In genomic region chr9:71716138-71716909, GRCh38 we compare ENCODE assay signal across 11 cellular contexts. TPM values are rescaled to one million over a fixed set of nuclear protein-coding genes. Genes with fewer than 3 reads are reported as not detected.
DNase-seq lines count a peak whose midpoint lies in the region; ATAC-seq, FAIRE-seq and TF ChIP-seq lines count a peak whose summit lies in the region.
"Had no signal": no experiment of that assay in that cellular context is flagged by ENCODE, and none has a peak within 500 bp of the region (broad histone marks: within the 10 kb centered on the region; RNA-seq: fewer than 3 reads in every experiment).

No MANE protein-coding gene starts in this region.

- H3K4me1 ChIP-seq in GM12878 (ENCODE audit: control insufficient read depth, insufficient read depth, low read length): no peaks in the 10 kb centered on the region
- H3K4me1 ChIP-seq in HepG2 (ENCODE audit: insufficient read depth, low read length): peaks cover 11% of the 10 kb centered on the region; the same call in 1 of the 2 replicates
- H3K4me1 ChIP-seq in aorta (ENCODE audit: control insufficient read depth in 1 of 2, insufficient read depth in 2 of 2, low read length in 2 of 2): no peaks in the 10 kb centered on the region

- intact Hi-C loops in GM12878 (cut with micrococcal nuclease; ENCODE audit: unreplicated experiment) (loop anchor here (2.0 kb wide), 1 partner anchor 112 kb away; no protein-coding TSS in a partner anchor), HepG2 (cut with micrococcal nuclease; ENCODE audit: unreplicated experiment) (loop anchor here (1.0 kb wide), 1 partner anchor 50 kb away; no protein-coding TSS in a partner anchor), aorta (cut with DNase I) (no loop called here)

- ATAC-seq in GM12878 (no peak), HepG2 (no peak), aorta (ENCODE audit: low FRiP score) (no peak)
- ATAC-seq: right cardiac atrium; stimulated activated naive CD8-positive, alpha-beta T cell treated with anti-CD3 and anti-CD28 coated beads, Interleukin-15, amount 100 ng/mL, for 72 hours had no signal

- H3K27me3 ChIP-seq in GM12878 (replicated peaks in 1 of 2; ENCODE audit: control insufficient read depth in 2 of 2, insufficient read depth in 2 of 2, low read length in 1 of 2): no peaks in the 10 kb centered on the region
- no peaks in the 10 kb centered on the region for H3K27me3 ChIP-seq in HepG2 (ENCODE audit: control insufficient read depth in 1 of 2, insufficient read depth in 2 of 2, low read length in 2 of 2)
- H3K27me3 ChIP-seq in aorta (ENCODE audit: control insufficient read depth in 1 of 2, insufficient read depth in 2 of 2, low read length in 1 of 2): no peaks in the 10 kb centered on the region

- BruUV-seq in GM12878 (replicated peaks; lab: Mats Ljungman, UMichigan) (no TSS peak), HepG2 (replicated peaks; lab: Mats Ljungman, UMichigan) (no TSS peak)

- FAIRE-seq in GM12878 (lab: Jason Lieb, UNC): no peak
- FAIRE-seq in HepG2 (lab: Jason Lieb, UNC): no peak

- RAD21 ChIA-PET in GM12878 (lab: Charles Lee; ENCODE audit: unreplicated experiment): interaction anchor here (0.7 to 2.3 kb wide), 3 partner anchors 35 to 111 kb away, joined by 3 to 7 read pairs (median 6); no protein-coding TSS in a partner anchor

- H3K79me2 ChIP-seq in GM12878 (ENCODE audit: control insufficient read depth, insufficient read depth, low read length): no peaks in the 10 kb centered on the region
- H3K79me2 ChIP-seq in HepG2 (ENCODE audit: insufficient read depth, low read length): no peaks in the 10 kb centered on the region

- peak; percentile 56 for TF ChIP-seq CTCF in AG10803 (conservative IDR thresholded peaks at IDR 0.05; ENCODE audit: low read length)
- TF ChIP-seq CTCF in GM12878 (IDR thresholded peaks at IDR 0.05 in 2 of 3, conservative IDR thresholded peaks at IDR 0.05 in 1 of 3; ENCODE audit: control insufficient read depth in 2 of 3, extremely low read depth in 1 of 3, insufficient read depth in 1 of 3, low read depth in 3 of 3, low read length in 3 of 3): peak in 2 of 3 experiments; percentile 17 to 25; a peak in 3 of 6 replicates
- no peak for TF ChIP-seq CTCF in HepG2 (CRISPR knock-in tag; IDR thresholded peaks at IDR 0.05)

- TF ChIP-seq POLR2A in GM12878 (IDR thresholded peaks at IDR 0.05; ENCODE audit: low read depth, low read length): no peak
- no peak for TF ChIP-seq POLR2A in HepG2 (IDR thresholded peaks at IDR 0.05; ENCODE audit: insufficient read depth in 1 of 2, low read depth in 2 of 2, low read length in 2 of 2)

- TF ChIP-seq EP300 in GM12878 (IDR thresholded peaks at IDR 0.05; ENCODE audit: borderline replicate concordance in 1 of 2, control insufficient read depth in 1 of 2, low read depth in 2 of 2, low read length in 2 of 2) (no peak), HepG2 (IDR thresholded peaks at IDR 0.05; ENCODE audit: low read depth in 2 of 2, low read length in 2 of 2) (no peak), HepG2 (CRISPR knock-in tag; IDR thresholded peaks at IDR 0.05; ENCODE audit: borderline replicate concordance) (no peak)

- H3K27ac ChIP-seq in GM12878 (ENCODE audit: control insufficient read depth, insufficient read depth): no peak overlapping the region
- H3K27ac ChIP-seq in HepG2 (ENCODE audit: extremely low read length, insufficient read depth, low read length): no peak overlapping the region
- H3K27ac ChIP-seq in aorta (ENCODE audit: low read depth in 1 of 2, low read length in 2 of 2): no peak overlapping the region
- H3K27ac ChIP-seq: SK-N-MC had no signal

- CTCF ChIA-PET in GM12878 (lab: Yijun Ruan, JAX): interaction anchor here (0.6 to 2.6 kb wide), 10 partner anchors 12 to 431 kb away, joined by 3 to 14 read pairs (median 4); no protein-coding TSS in a partner anchor
- CTCF ChIA-PET in HepG2 (lab: Yijun Ruan, JAX; ENCODE audit: low intra/inter-chr PET ratio, low total read pairs): interaction anchor here (2.1 kb wide), 1 partner anchor 112 kb away, joined by 9 read pairs; no protein-coding TSS in a partner anchor

- SMC1A ChIA-PET in GM12878 (lab: Charles Lee; ENCODE audit: uncharacterized antibody, unreplicated experiment): interaction anchor here (0.7 to 2.0 kb wide), 11 partner anchors 9 to 1057 kb away, joined by 3 to 9 read pairs (median 4); no protein-coding TSS in a partner anchor

- 65% methylated on average over 2 of the region's 2 CpGs for WGBS in GM12878 (ENCODE audit: insufficient coverage, insufficient replicate concordance, low lambda C conversion rate, missing lambda C conversion rate)
- 89% methylated on average over 2 of the region's 2 CpGs for WGBS in HepG2 (ENCODE audit: low lambda C conversion rate)
- 93 to 98% methylated on average over 2 of the region's 2 CpGs for WGBS in aorta, 2 donors

- POLR2A ChIA-PET in GM12878 (lab: Charles Lee): interaction anchor here (0.6 kb wide), 1 partner anchor 31 kb away, joined by 4 read pairs; no protein-coding TSS in a partner anchor
- POLR2A ChIA-PET in HepG2 (lab: Yijun Ruan, JAX): interaction anchor here (1.2 kb wide), 1 partner anchor 50 kb away, joined by 3 read pairs; no protein-coding TSS in a partner anchor

- H3K36me3 ChIP-seq in GM12878 (ENCODE audit: control insufficient read depth in 2 of 2, insufficient read depth in 2 of 2, low read length in 1 of 2): no peaks in the 10 kb centered on the region
- peaks cover 27 to 70% of the 10 kb centered on the region in 2 experiments for H3K36me3 ChIP-seq in HepG2 (replicated peaks in 1 of 2; ENCODE audit: control insufficient read depth in 1 of 2, insufficient read depth in 2 of 2, low read length in 2 of 2)
- H3K36me3 ChIP-seq in aorta (ENCODE audit: control insufficient read depth in 1 of 2, insufficient read depth in 2 of 2, low read length in 1 of 2): peaks cover 0 to 8% of the 10 kb centered on the region in 2 donors

- in situ Hi-C loops in GM12878 (cut with MboI): no loop called here
- in situ Hi-C loops in HepG2 (cut with HindIII; ENCODE audit: extremely low pct_ligation_motif_present, low pct_unique_long_range_greater_than_20kb): no loop called here

- no peak overlapping the region for H2AFZ ChIP-seq in GM12878 (ENCODE audit: control insufficient read depth, low read depth, low read length)
- H2AFZ ChIP-seq in HepG2 (ENCODE audit: low read length): no peak overlapping the region

- H3K4me2 ChIP-seq in GM12878 (ENCODE audit: control insufficient read depth, insufficient read depth) (no peak overlapping the region), HepG2 (ENCODE audit: low read depth, low read length) (no peak overlapping the region)

- DNase-seq in AG10803 (ENCODE audit: low read depth) (peak; percentile 12), HT1080 (ENCODE audit: low read depth) (peak; percentile 13), GM12878 (ENCODE audit: low read depth, low spot score) (no peak), HepG2 (ENCODE audit: low spot score) (no peak), aorta (no peak), hippocampal formation (lab: John Stamatoyannopoulos, UW) (no peak), NCI-H748 treated with DMSO at 0.1 percent for 48 hours (lab: John Stamatoyannopoulos, UW) (no peak), amygdala (lab: John Stamatoyannopoulos, UW) (no peak)
- DNase-seq: right cardiac atrium; stimulated activated naive CD8-positive, alpha-beta T cell treated with anti-CD3 and anti-CD28 coated beads, Interleukin-15, amount 100 ng/mL, for 72 hours had no signal

- TF ChIP-seq RAD21 in GM12878 (IDR thresholded peaks at IDR 0.05; ENCODE audit: insufficient read depth, low read depth, low read length): no peak
- TF ChIP-seq RAD21 in HepG2 (CRISPR knock-in tag; IDR thresholded peaks at IDR 0.05): no peak

- H3K4me3 ChIP-seq in AG10803 (ENCODE audit: low read length) (no peak overlapping the region), GM12878 (no peak overlapping the region), HepG2 (replicated peaks in 1 of 3; ENCODE audit: insufficient read depth in 1 of 3, low read depth in 2 of 3, low read length in 3 of 3) (no peak overlapping the region), aorta (ENCODE audit: low read length in 2 of 2) (no peak overlapping the region)
- H3K4me3 ChIP-seq: SK-N-MC had no signal

- no peak overlapping the region for H3K9ac ChIP-seq in GM12878 (ENCODE audit: control insufficient read depth, insufficient read depth, low read length)
- H3K9ac ChIP-seq in HepG2 (ENCODE audit: insufficient read depth, low read depth, low read length): no peak overlapping the region

- H3K9me3 ChIP-seq in GM12878 (replicated peaks; ENCODE audit: control insufficient read depth, insufficient read depth, low read length): no peaks in the 10 kb centered on the region
- no peaks in the 10 kb centered on the region for H3K9me3 ChIP-seq in HepG2 (ENCODE audit: low read length)
- no peaks in the 10 kb centered on the region for H3K9me3 ChIP-seq in aorta (ENCODE audit: control insufficient read depth, low read length)

- H4K20me1 ChIP-seq in GM12878 (ENCODE audit: control insufficient read depth, insufficient read depth): no peaks in the 10 kb centered on the region
- no peaks in the 10 kb centered on the region for H4K20me1 ChIP-seq in HepG2 (ENCODE audit: insufficient read depth, low read length)

RNA-seq across cellular contexts. Expression of gene CEMIP2, which starts 52.0 kb away (rescaled TPM):
- total RNA-seq in HT1080 (2014; rRNA removed; shearing (Covaris generic)): 14.6 and 15.2 TPM in 2 replicates
- polyA plus RNA-seq in HT1080 (2015; cell fraction: cytosol; rRNA removed): 18.3 and 21.9 TPM in 2 replicates
- 44.3 and 46.6 TPM in 2 replicates for polyA plus RNA-seq in HT1080 (2015; cell fraction: nucleus; rRNA removed)
- total RNA-seq in GM12878 (2013; cell fraction: nucleolus; rRNA removed): 1.4 and 5.1 TPM in 2 replicates
- total RNA-seq in GM12878 (2014; rRNA removed): 1.5 and 2.5 TPM in 2 replicates
- total RNA-seq in GM12878 (2014; rRNA removed; fragmentation: Illumina TruSeq; extraction: Trizol): 1.3 and 1.6 TPM in 2 replicates
- 1.2 and 1.7 TPM in 2 replicates for total RNA-seq in GM12878 (2021)
- polyA plus RNA-seq in GM12878 (2011; ENCODE audit: low read depth): 5.9 TPM
- 16.5 and 19.2 TPM in 2 replicates for polyA plus RNA-seq in GM12878 (2011; rRNA removed)
- polyA plus RNA-seq in GM12878 (2011; cell fraction: cytosol; rRNA removed): 17.3 and 21.8 TPM in 2 replicates
- 14.5 and 18.8 TPM in 2 replicates for polyA plus RNA-seq in GM12878 (2011; cell fraction: nucleus; rRNA removed)
- 0.60 and 0.81 TPM in 2 replicates for polyA plus RNA-seq in GM12878 (2012)
- 1.8 and 5.6 TPM in 2 replicates for polyA plus RNA-seq in GM12878 (2014; fragmentation: Illumina TruSeq; extraction: Trizol)
- polyA plus RNA-seq in GM12878 (2014; fragmentation: Nextera tagmentation; extraction: Ambion mirVana): under 1 TPM; 0.50 to 0.79 TPM
- polyA plus RNA-seq in GM12878 (2014; rRNA removed): 1.1 and 1.2 TPM in 2 replicates
- under 1 TPM; 0.67 to 0.91 TPM for polyA plus RNA-seq in GM12878 (2016; fragmentation: Nextera tagmentation; extraction: Ambion mirVana)
- 38.2 and 48.4 TPM in 2 replicates for polyA minus RNA-seq in GM12878 (2011; rRNA and poly(A)+ RNA removed)
- 11.5 and 14.8 TPM in 2 replicates for polyA minus RNA-seq in GM12878 (2011; cell fraction: cytosol; rRNA and poly(A)+ RNA removed)
- 26.2 and 34.8 TPM in 2 replicates for polyA minus RNA-seq in GM12878 (2011; cell fraction: nucleus; rRNA and poly(A)+ RNA removed)
- total RNA-seq in HepG2 (2016; rRNA removed; fragmentation: Illumina TruSeq; extraction: Trizol): 52.7 and 94.3 TPM in 2 replicates
- total RNA-seq in HepG2 (2016; cell fraction: cytosol; rRNA removed; fragmentation: Illumina TruSeq; extraction: Trizol; ENCODE audit: low read depth): 12.3 and 13.8 TPM in 2 replicates
- 49.2 and 95.9 TPM in 2 replicates for total RNA-seq in HepG2 (2016; cell fraction: insoluble cytoplasmic fraction; rRNA removed; fragmentation: Illumina TruSeq; extraction: Trizol)
- total RNA-seq in HepG2 (2016; cell fraction: membrane; rRNA removed; fragmentation: Illumina TruSeq; extraction: Trizol): 24.9 and 26.3 TPM in 2 replicates
- 146 and 159 TPM in 2 replicates for total RNA-seq in HepG2 (2016; cell fraction: nucleus; rRNA removed; fragmentation: Illumina TruSeq; extraction: Trizol)
- 107 and 128 TPM in 2 replicates for polyA plus RNA-seq in HepG2 (2011; rRNA removed)
- polyA plus RNA-seq in HepG2 (2011; cell fraction: cytosol; rRNA removed): 103 and 138 TPM in 2 replicates
- polyA plus RNA-seq in HepG2 (2011; cell fraction: nucleus; rRNA removed): 160 and 195 TPM in 2 replicates
- polyA plus RNA-seq in HepG2 (2012): 93.3 and 95.0 TPM in 2 replicates
- polyA plus RNA-seq in HepG2 (2016; cell fraction: cytosol; fragmentation: Illumina TruSeq; extraction: Trizol; ENCODE audit: low read depth): 3.4 and 3.5 TPM in 2 replicates
- polyA plus RNA-seq in HepG2 (2016; cell fraction: insoluble cytoplasmic fraction; fragmentation: Illumina TruSeq; extraction: Trizol; ENCODE audit: low read depth): 42.2 and 43.3 TPM in 2 replicates
- polyA plus RNA-seq in HepG2 (2016; cell fraction: membrane; fragmentation: Illumina TruSeq; extraction: Trizol; ENCODE audit: low read depth): 8.1 and 10.3 TPM in 2 replicates
- polyA plus RNA-seq in HepG2 (2016; cell fraction: nucleus; fragmentation: Illumina TruSeq; extraction: Trizol; ENCODE audit: insufficient read depth, low read depth): 117 and 121 TPM in 2 replicates
- 52.0 and 515 TPM in 2 replicates for polyA minus RNA-seq in HepG2 (2011; rRNA and poly(A)+ RNA removed; ENCODE audit: low replicate concordance)
- 154 and 169 TPM in 2 replicates for polyA minus RNA-seq in HepG2 (2011; cell fraction: cytosol; rRNA and poly(A)+ RNA removed)
- polyA minus RNA-seq in HepG2 (2011; cell fraction: nucleus; rRNA and poly(A)+ RNA removed): 456 and 483 TPM in 2 replicates
- 100 to 1,000 TPM; 101 to 122 TPM for total RNA-seq in aorta
- 1 to 10 TPM; 5.4 to 8.4 TPM for polyA plus RNA-seq in aorta

Comparison
In these comparisons a context has a peak if more than half of its experiments do, and no peak if none do; other contexts are left out.
1. DNase-seq: peak in AG10803 (single experiment) and HT1080 (single experiment); none in GM12878 (single experiment), HepG2 (single experiment), aorta (0 of 2), hippocampal formation (0 of 2), NCI-H748 treated with DMSO at 0.1 percent for 48 hours (single experiment) and amygdala (0 of 56).
2. intact Hi-C loops: an anchor here in GM12878 (2.0 kb wide) and HepG2 (1.0 kb wide); none called in aorta.